In genomic region chr10:31288961-31289360, GRCh38 we compare ENCODE assay signal across 20 cellular contexts. TPM values are rescaled to one million over a fixed set of nuclear protein-coding genes. Genes with fewer than 3 reads are reported as not detected.
DNase-seq lines count a peak whose midpoint lies in the region; TF ChIP-seq lines count a peak whose summit lies in the region.
"Had no signal": no experiment of that assay in that cellular context is flagged by ENCODE, and none has a peak within 500 bp of the region (broad histone marks: within the 10 kb centered on the region; RNA-seq: fewer than 3 reads in every experiment).

No MANE protein-coding gene starts in this region.

- no peaks in the 10 kb centered on the region for H3K36me3 ChIP-seq in mesenchymal stem cell (ENCODE audit: control insufficient read depth in 1 of 2, insufficient read depth in 2 of 2, low read depth in 1 of 2, low read length in 2 of 2)
- H3K36me3 ChIP-seq: BLaER1 treated with 17β-estradiol and CSF1 and Interleukin-3, amounts not matched to agents 10 nM and 100 nM; MG63; SJSA1 had no signal

- DNase-seq in GM03348 (ENCODE audit: low spot score): peak; percentile 34
- peak; percentile 89 for DNase-seq in RPMI7951 (ENCODE audit: low read depth)
- peak; percentile 57 for DNase-seq in fibroblast of the aortic adventitia (ENCODE audit: low read depth)
- no peak for DNase-seq in mesenchymal stem cell
- DNase-seq in activated CD4-positive, alpha-beta T cell treated with anti-CD3 and anti-CD28 coated beads for 4 hours: no peak
- DNase-seq in NCI-H146 treated with DMSO at 0.1 percent for 48 hours (lab: John Stamatoyannopoulos, UW; ENCODE audit: unreplicated experiment): no peak
- no peak for DNase-seq in AG08396 (ENCODE audit: low spot score)
- DNase-seq: ACHN; Calu3; CD8-positive, alpha-beta T cell; EL; Karpas-422; MG63; NCI-H1048; NCI-H1436; NCI-H2029; NCI-H526 had no signal

- WGBS in mesenchymal stem cell: 100% methylated on average over 1 of the region's 1 CpG

- no peak overlapping the region for H3K14ac ChIP-seq in mesenchymal stem cell (ENCODE audit: low read length in 2 of 2)

- H3K4me1 ChIP-seq in mesenchymal stem cell (ENCODE audit: control insufficient read depth, insufficient read depth, low read depth, low read length): no peaks in the 10 kb centered on the region
- H3K4me1 ChIP-seq: BLaER1 treated with 17β-estradiol and CSF1 and Interleukin-3, amounts not matched to agents 10 nM and 100 nM; SJSA1 had no signal

- no peak overlapping the region for H2BK120ac ChIP-seq in mesenchymal stem cell (ENCODE audit: low read depth, low read length)

- H2AFZ ChIP-seq in mesenchymal stem cell (ENCODE audit: low read depth, low read length): no peak overlapping the region

- H2BK5ac ChIP-seq in mesenchymal stem cell (ENCODE audit: low read depth, low read length, poor library complexity, severe bottlenecking): no peak overlapping the region

- no peak overlapping the region for H2BK12ac ChIP-seq in mesenchymal stem cell (ENCODE audit: low read length in 2 of 2)

- H2AK5ac ChIP-seq in mesenchymal stem cell (ENCODE audit: low read length, severe bottlenecking): no peak overlapping the region

- H3K79me1 ChIP-seq in mesenchymal stem cell (replicated peaks; ENCODE audit: low read length, poor library complexity, severe bottlenecking): no peaks in the 10 kb centered on the region

- no peak for TF ChIP-seq CTCF in fibroblast of the aortic adventitia (IDR thresholded peaks at IDR 0.05; ENCODE audit: insufficient read depth, low read length)

- no peak overlapping the region for H3K27ac ChIP-seq in mesenchymal stem cell (ENCODE audit: low read length, poor library complexity, severe bottlenecking)
- H3K27ac ChIP-seq: BLaER1 treated with 17β-estradiol and CSF1 and Interleukin-3, amounts not matched to agents 10 nM and 100 nM; HL-60; SJSA1 had no signal

- no peak overlapping the region for H3K18ac ChIP-seq in mesenchymal stem cell (ENCODE audit: low read depth in 1 of 2, low read length in 2 of 2)

- H3K23ac ChIP-seq in mesenchymal stem cell (ENCODE audit: low read length in 2 of 2): no peak overlapping the region

- no peak overlapping the region for H3K4me2 ChIP-seq in mesenchymal stem cell (ENCODE audit: low read length, poor library complexity, severe bottlenecking)
- H3K4me2 ChIP-seq: BLaER1 treated with 17β-estradiol and CSF1 and Interleukin-3, amounts not matched to agents 10 nM and 100 nM had no signal

- no peak overlapping the region for H4K91ac ChIP-seq in mesenchymal stem cell (ENCODE audit: low read length)

- H3K27me3 ChIP-seq in mesenchymal stem cell (ENCODE audit: control insufficient read depth in 1 of 2, insufficient read depth in 1 of 2, low read length in 2 of 2): no peaks in the 10 kb centered on the region
- H3K27me3 ChIP-seq: BLaER1 treated with 17β-estradiol and CSF1 and Interleukin-3, amounts not matched to agents 10 nM and 100 nM; MG63; SJSA1 had no signal

- H3K4ac ChIP-seq in mesenchymal stem cell (ENCODE audit: low read depth in 1 of 2, low read length in 2 of 2): no peak overlapping the region

- no peaks in the 10 kb centered on the region for H3K9me3 ChIP-seq in mesenchymal stem cell (ENCODE audit: control insufficient read depth, low read length)
- H3K9me3 ChIP-seq: BLaER1 treated with 17β-estradiol and CSF1 and Interleukin-3, amounts not matched to agents 10 nM and 100 nM; MG63; SJSA1 had no signal

- H2BK15ac ChIP-seq in mesenchymal stem cell (ENCODE audit: low read depth, poor library complexity, severe bottlenecking): no peak overlapping the region

- H3K9ac ChIP-seq in mesenchymal stem cell (ENCODE audit: low read length): no peak overlapping the region
- H3K9ac ChIP-seq: BLaER1 treated with 17β-estradiol and CSF1 and Interleukin-3, amounts not matched to agents 10 nM and 100 nM had no signal

- H3K4me3 ChIP-seq in fibroblast of the aortic adventitia (ENCODE audit: low read depth, low read length) (no peak overlapping the region), mesenchymal stem cell (ENCODE audit: insufficient read depth in 1 of 2, low read depth in 1 of 2, low read length in 2 of 2) (no peak overlapping the region)
- H3K4me3 ChIP-seq: BLaER1 treated with 17β-estradiol and CSF1 and Interleukin-3, amounts not matched to agents 10 nM and 100 nM; MG63; SJSA1 had no signal

- no peak overlapping the region for H4K8ac ChIP-seq in mesenchymal stem cell (ENCODE audit: low read length)

RNA-seq across cellular contexts. Expression of gene ZEB1, which starts 30.1 kb away (rescaled TPM):
- 82.7 and 99.4 TPM in 2 replicates for total RNA-seq in RPMI7951 (2014; rRNA removed; shearing (Covaris generic))
- total RNA-seq in fibroblast of the aortic adventitia (ENCODE audit: low replicate concordance): 153 and 228 TPM in 2 replicates
- polyA plus RNA-seq in mesenchymal stem cell (2013, experiment 1 of 2): 32.8 TPM
- polyA plus RNA-seq in mesenchymal stem cell (2013, experiment 2 of 2): 34.0 TPM

Comparison
In these comparisons a context has a peak if more than half of its experiments do, and no peak if none do; other contexts are left out.
1. DNase-seq: peak in GM03348 (single experiment), RPMI7951 (single experiment) and fibroblast of the aortic adventitia (single experiment); none in mesenchymal stem cell (single experiment), activated CD4-positive, alpha-beta T cell treated with anti-CD3 and anti-CD28 coated beads for 4 hours (0 of 2), NCI-H146 treated with DMSO at 0.1 percent for 48 hours (single experiment) and AG08396 (single experiment).